ENCODE assay signal across 18 cellular contexts in the genomic region with DNA sequence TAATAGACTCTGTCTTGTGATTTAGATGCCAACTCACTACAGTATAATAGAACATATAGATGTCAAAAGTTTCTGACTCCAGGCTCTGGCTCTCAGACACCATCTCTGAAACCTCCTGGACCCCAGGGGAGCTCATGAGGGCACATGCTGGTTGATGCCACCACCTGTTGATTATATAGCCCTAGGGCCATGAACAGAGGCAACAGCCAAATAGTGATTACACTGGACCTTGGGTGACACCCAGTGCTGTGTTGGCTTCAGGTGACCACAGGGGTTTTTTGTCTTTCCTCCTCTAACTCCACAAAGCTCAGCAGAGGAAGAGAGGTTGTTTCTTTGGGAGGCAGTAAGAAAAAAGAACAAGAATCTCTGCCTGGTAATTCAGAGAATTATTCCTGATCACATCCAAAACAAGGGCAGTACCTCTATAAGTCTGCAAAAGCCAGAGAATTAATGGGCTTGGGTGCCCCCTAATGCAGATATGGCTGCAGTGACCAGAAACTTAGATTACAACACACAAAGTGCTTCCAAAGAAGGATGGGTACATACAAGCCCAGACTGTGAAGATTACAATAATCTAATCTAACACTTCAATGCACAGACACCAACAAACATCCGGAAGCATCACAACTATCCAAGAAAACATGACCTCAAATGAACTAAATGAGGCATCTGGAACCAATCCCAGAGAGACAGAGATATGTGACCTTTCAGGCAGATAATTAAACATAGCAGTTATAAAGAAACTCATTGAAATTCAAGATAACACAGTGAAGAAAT.
A peak's percentile ranks its signal among the peaks of the same experiment; 100 is the strongest.
DNase-seq lines count a peak whose midpoint lies in the region; ATAC-seq, FAIRE-seq and TF ChIP-seq lines count a peak whose summit lies in the region.
"Had no signal": no experiment of that assay in that cellular context is flagged by ENCODE, and none has a peak within 500 bp of the region (broad histone marks: within the 10 kb centered on the region; RNA-seq: fewer than 3 reads in every experiment).

No MANE protein-coding gene starts in this region.

- peaks cover 3% of the 10 kb centered on the region for H3K27me3 Mint-ChIP-seq in neural progenitor cell (ENCODE audit: insufficient read depth, low read depth)
- H3K27me3 Mint-ChIP-seq: activated naive CD8-positive, alpha-beta T cell treated with anti-CD3 and anti-CD28 coated beads, Interleukin-2, amount 50 U/mL, for 24 hours; stimulated activated naive B cell treated with anti-CD40 and anti-IgM and Interleukin-4, amounts not matched to agents 10 μg/mL and 1 μg/mL and 100 μg/mL, for 72 hours had no signal

- no peaks in the 10 kb centered on the region for H3K79me2 ChIP-seq in neural progenitor cell (ENCODE audit: low read depth)

- no peaks in the 10 kb centered on the region for H3K4me1 Mint-ChIP-seq in neural progenitor cell
- H3K4me1 Mint-ChIP-seq: activated naive CD8-positive, alpha-beta T cell treated with anti-CD3 and anti-CD28 coated beads, Interleukin-2, amount 50 U/mL, for 24 hours; stimulated activated naive B cell treated with anti-CD40 and anti-IgM and Interleukin-4, amounts not matched to agents 10 μg/mL and 1 μg/mL and 100 μg/mL, for 72 hours had no signal

- H3K4me2 ChIP-seq in neural progenitor cell = no peak overlapping the region

- FAIRE-seq in endometrium (lab: Jason Lieb, UNC) = peak; percentile 8
- FAIRE-seq: RCC 7860 had no signal

- peaks cover 4% of the 10 kb centered on the region for H3K4me1 ChIP-seq in neural progenitor cell
- H3K4me1 ChIP-seq: colonic mucosa, upper lobe of left lung had no signal

- no peak overlapping the region for H3K4me3 ChIP-seq in neural progenitor cell
- H3K4me3 ChIP-seq: colonic mucosa, upper lobe of left lung had no signal

- no peaks in the 10 kb centered on the region for H3K36me3 ChIP-seq in neural progenitor cell
- H3K36me3 ChIP-seq: colonic mucosa, upper lobe of left lung had no signal

- peak; percentile 12 for TF ChIP-seq CTCF in neural progenitor cell (IDR thresholded peaks at IDR 0.05)

- H3K9ac ChIP-seq in neural progenitor cell = no peak overlapping the region

- H3K36me3 Mint-ChIP-seq in neural progenitor cell = no peaks in the 10 kb centered on the region
- H3K36me3 Mint-ChIP-seq: stimulated activated naive B cell treated with anti-CD40 and anti-IgM and Interleukin-4, amounts not matched to agents 10 μg/mL and 1 μg/mL and 100 μg/mL, for 72 hours had no signal

- H3F3A ChIP-seq in neural progenitor cell (ENCODE audit: low read depth) = no peaks in the 10 kb centered on the region

- no peaks in the 10 kb centered on the region for H4K20me1 ChIP-seq in neural progenitor cell (ENCODE audit: low read depth)

- ATAC-seq in HG03439 (IDR thresholded peaks at IDR 0.05; ENCODE audit: unreplicated experiment) (no peak), GM21723 (IDR thresholded peaks at IDR 0.05; ENCODE audit: unreplicated experiment) (no peak)
- ATAC-seq: activated naive CD8-positive, alpha-beta T cell treated with anti-CD3 and anti-CD28 coated beads, Interleukin-2, amount 50 U/mL, for 24 hours; esophagus mucosa had no signal

- DNase-seq in GM03348 (ENCODE audit: low spot score) (peak; percentile 2), OCI-M1 (lab: John Stamatoyannopoulos, UW) (peak; percentile 47), neural progenitor cell (ENCODE audit: low spot score) (peak; percentile 2), NCI-H1105 treated with DMSO at 0.1 percent for 48 hours (lab: John Stamatoyannopoulos, UW) (no peak)
- DNase-seq: activated CD4-positive, alpha-beta T cell treated with anti-CD3 and anti-CD28 coated beads, Interleukin-2, amount 50 U/mL, for 1 hour; activated naive CD8-positive, alpha-beta T cell treated with anti-CD3 and anti-CD28 coated beads, Interleukin-2, amount 50 U/mL, for 24 hours; activated T-cell treated with anti-CD3 and anti-CD28 coated beads, Interleukin-2, amount 50 U/mL, for 48 hours; colonic mucosa; H7; NCI-H1930; NCI-H526 treated with DMSO at 0.1 percent for 48 hours; stimulated activated naive B cell treated with anti-CD40 and anti-IgM and Interleukin-4, amounts not matched to agents 10 μg/mL and 1 μg/mL and 100 μg/mL, for 72 hours; upper lobe of left lung had no signal

- H3K9me3 ChIP-seq in neural progenitor cell (ENCODE audit: low read depth) = no peaks in the 10 kb centered on the region
- H3K9me3 ChIP-seq: colonic mucosa had no signal

- no peak overlapping the region for H3K27ac ChIP-seq in neural progenitor cell
- H3K27ac ChIP-seq: colonic mucosa, upper lobe of left lung had no signal

- no peak overlapping the region for H3K27ac Mint-ChIP-seq in neural progenitor cell
- H3K27ac Mint-ChIP-seq: activated naive CD8-positive, alpha-beta T cell treated with anti-CD3 and anti-CD28 coated beads, Interleukin-2, amount 50 U/mL, for 24 hours; stimulated activated naive B cell treated with anti-CD40 and anti-IgM and Interleukin-4, amounts not matched to agents 10 μg/mL and 1 μg/mL and 100 μg/mL, for 72 hours had no signal

- H3K27me3 ChIP-seq in neural progenitor cell = no peaks in the 10 kb centered on the region
- H3K27me3 ChIP-seq: colonic mucosa, upper lobe of left lung had no signal

- peak overlapping the region; percentile 37 for H2AFZ ChIP-seq in neural progenitor cell (replicated peaks)

- no peak overlapping the region for H3K4me3 Mint-ChIP-seq in neural progenitor cell
- H3K4me3 Mint-ChIP-seq: activated naive CD8-positive, alpha-beta T cell treated with anti-CD3 and anti-CD28 coated beads, Interleukin-2, amount 50 U/mL, for 24 hours; stimulated activated naive B cell treated with anti-CD40 and anti-IgM and Interleukin-4, amounts not matched to agents 10 μg/mL and 1 μg/mL and 100 μg/mL, for 72 hours had no signal

- H3K9me3 Mint-ChIP-seq in neural progenitor cell = no peaks in the 10 kb centered on the region
